ENCODE assay signal across 9 cellular contexts in the genomic region with DNA sequence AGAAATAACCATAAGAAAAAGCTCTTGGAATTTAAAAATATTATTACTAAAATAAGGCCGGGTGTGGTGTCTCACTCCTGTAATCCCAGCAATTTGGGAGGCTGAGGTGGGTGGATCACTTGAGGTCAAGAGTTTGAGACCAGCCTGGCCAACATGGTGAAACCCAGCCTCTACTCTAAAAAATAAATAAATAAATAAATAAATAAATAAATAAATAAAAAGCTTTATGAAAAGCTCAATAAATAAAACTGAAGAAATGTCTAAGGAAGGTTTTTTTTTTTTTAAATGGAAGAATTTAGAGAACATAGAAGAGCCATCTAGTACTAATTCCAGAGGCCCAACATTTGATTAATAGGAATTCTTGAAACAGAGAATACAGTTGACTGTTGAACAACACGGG.
"Had no signal": no experiment of that assay in that cellular context is flagged by ENCODE, and none has a peak within 500 bp of the region (broad histone marks: within the 10 kb centered on the region; RNA-seq: fewer than 3 reads in every experiment).

No MANE protein-coding gene starts in this region.

- DNase-seq: IMR-90, Karpas-422, KBM-7, KG1 had no signal

- H3K27ac ChIP-seq: HL-60, KMS-11 had no signal

- H3K4me2 ChIP-seq: KMS-11 had no signal

- ATAC-seq: K562 had no signal

- H3K4me3 ChIP-seq: K562 had no signal

- FAIRE-seq: HepG2, HTR-8/SVneo had no signal
